ENCODE assay signal across 23 cellular contexts in the genomic region with DNA sequence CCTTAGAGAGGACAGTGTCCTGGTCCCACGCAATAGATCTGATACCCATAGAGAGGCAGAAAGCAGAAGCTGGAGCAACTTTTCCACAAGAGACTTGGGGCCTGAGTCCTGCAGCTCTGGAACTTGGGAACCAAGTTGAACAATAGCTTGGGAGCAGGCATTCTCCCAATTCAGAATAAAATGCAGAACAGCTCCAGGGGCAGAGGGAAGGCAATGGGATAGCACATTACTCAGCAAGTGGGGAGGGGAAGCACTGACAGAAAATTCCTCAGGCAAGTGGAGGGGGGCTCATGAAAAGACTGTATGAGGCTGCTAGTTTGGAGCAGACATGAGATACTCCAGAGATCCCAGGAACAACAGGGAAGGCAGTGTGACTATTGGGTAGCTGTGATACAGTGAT.
"Had no signal": no experiment of that assay in that cellular context is flagged by ENCODE, and none has a peak within 500 bp of the region (broad histone marks: within the 10 kb centered on the region; RNA-seq: fewer than 3 reads in every experiment).

No MANE protein-coding gene starts in this region.

- H3K36me3 Mint-ChIP-seq: activated CD4-positive, alpha-beta memory T cell treated with anti-CD3 and anti-CD28 coated beads for 36 hours; activated naive CD8-positive, alpha-beta T cell treated with anti-CD3 and anti-CD28 coated beads for 36 hours; naive B cell; type B pancreatic cell had no signal

- H3K4me3 ChIP-seq: coronary artery, sigmoid colon, thoracic aorta, vagina had no signal

- H3K9me3 Mint-ChIP-seq: activated B cell treated with CpG ODN at 0.5 μM for 24 hours; activated CD4-positive, alpha-beta memory T cell treated with anti-CD3 and anti-CD28 coated beads for 36 hours; activated naive CD8-positive, alpha-beta T cell treated with anti-CD3 and anti-CD28 coated beads for 36 hours; naive B cell; neural crest cell; T-helper 1 cell treated with Interleukin-12 subunit alpha and Interleukin-12 subunit beta and Interleukin-4 antibody, amounts not matched to agents 30 μg/mL and 1 μg/mL, for 36 hours; type B pancreatic cell had no signal

- H3K4me3 Mint-ChIP-seq: activated B cell treated with CpG ODN at 0.5 μM for 24 hours; activated CD4-positive, alpha-beta memory T cell treated with anti-CD3 and anti-CD28 coated beads for 36 hours; activated naive CD8-positive, alpha-beta T cell treated with anti-CD3 and anti-CD28 coated beads for 36 hours; naive B cell; neural crest cell; T-helper 1 cell treated with Interleukin-12 subunit alpha and Interleukin-12 subunit beta and Interleukin-4 antibody, amounts not matched to agents 30 μg/mL and 1 μg/mL, for 36 hours; type B pancreatic cell had no signal

- H3K4me1 ChIP-seq: sigmoid colon, vagina had no signal

- H3K36me3 ChIP-seq: sigmoid colon, thoracic aorta, vagina had no signal

- H3K27me3 Mint-ChIP-seq: activated B cell treated with CpG ODN at 0.5 μM for 24 hours, progenitor cell of endocrine pancreas, type B pancreatic cell had no signal

- DNase-seq: activated B cell treated with CpG ODN at 0.5 μM for 24 hours; activated CD4-positive, alpha-beta memory T cell treated with anti-CD3 and anti-CD28 coated beads for 36 hours; activated CD4-positive, alpha-beta T cell treated with anti-CD3 and anti-CD28 coated beads for 48 hours; activated naive CD4-positive, alpha-beta T cell treated with Interleukin-2 at 50 U/mL for 16 hours; activated naive CD8-positive, alpha-beta T cell treated with anti-CD3 and anti-CD28 coated beads for 36 hours; activated T-cell treated with anti-CD3 and anti-CD28 coated beads, Interleukin-2, amount 50 U/mL, for 48 hours; left colon; naive B cell; retina; sigmoid colon; stimulated activated CD4-positive, alpha-beta T cell treated with anti-CD3 and anti-CD28 coated beads, Interleukin-2, amount 100 ng/mL, for 48 hours; stimulated activated CD8-positive, alpha-beta memory T cell treated with anti-CD3 and anti-CD28 coated beads, Interleukin-4, amount 100 ng/mL, for 48 hours; stimulated activated naive CD4-positive, alpha-beta T cell; T1000 had no signal

- H3K27ac Mint-ChIP-seq: activated B cell treated with CpG ODN at 0.5 μM for 24 hours; activated CD4-positive, alpha-beta memory T cell treated with anti-CD3 and anti-CD28 coated beads for 36 hours; activated naive CD8-positive, alpha-beta T cell treated with anti-CD3 and anti-CD28 coated beads for 36 hours; naive B cell; progenitor cell of endocrine pancreas; T-helper 1 cell treated with Interleukin-12 subunit alpha and Interleukin-12 subunit beta and Interleukin-4 antibody, amounts not matched to agents 30 μg/mL and 1 μg/mL, for 36 hours; type B pancreatic cell had no signal

- H3K27ac ChIP-seq: coronary artery, sigmoid colon, thoracic aorta, vagina had no signal

- H3K4me1 Mint-ChIP-seq: activated B cell treated with CpG ODN at 0.5 μM for 24 hours; activated naive CD8-positive, alpha-beta T cell treated with anti-CD3 and anti-CD28 coated beads for 36 hours; naive B cell; neural crest cell had no signal

- FAIRE-seq: bronchial epithelial cell, islet of Langerhans had no signal

- H3K9me3 ChIP-seq: sigmoid colon, thoracic aorta, vagina had no signal

- H3K27me3 ChIP-seq: sigmoid colon, vagina had no signal
